Comparison of ENCODE assay signal across 9 cellular contexts in genomic region chr1:46413596-46413985, GRCh38. TPM values are rescaled to one million over a fixed set of nuclear protein-coding genes. Genes with fewer than 3 reads are reported as not detected.
A peak's percentile ranks its signal among the peaks of the same experiment; 100 is the strongest.
DNase-seq lines count a peak whose midpoint lies in the region; ATAC-seq, FAIRE-seq and TF ChIP-seq lines count a peak whose summit lies in the region.
"Had no signal": no experiment of that assay in that cellular context is flagged by ENCODE, and none has a peak within 500 bp of the region (broad histone marks: within the 10 kb centered on the region; RNA-seq: fewer than 3 reads in every experiment).

No MANE protein-coding gene starts in this region.

- H3K27ac Mint-ChIP-seq in GM23338 = no peak overlapping the region

- no peaks in the 10 kb centered on the region for H3F3A ChIP-seq in GM23338 (replicated peaks; ENCODE audit: low read depth)

- DNase-seq in D721Med (ENCODE audit: insufficient read length, low spot score) (no peak), GM23338 (ENCODE audit: low spot score) (peak; percentile 84), T-helper 22 cell (ENCODE audit: low read depth) (peak; percentile 3), fibroblast of mammary gland (ENCODE audit: low read depth) (no peak), KG1 (lab: John Stamatoyannopoulos, UW) (no peak), NCI-H446 treated with DMSO at 0.1 percent for 48 hours (lab: John Stamatoyannopoulos, UW) (no peak), mucosa of gallbladder (ENCODE audit: low spot score) (no peak), gastrocnemius medialis (no peak)

- H3K27me3 Mint-ChIP-seq in GM23338 (ENCODE audit: insufficient read depth, low read depth, poor library complexity) = peaks cover 26% of the 10 kb centered on the region

- H3K4me3 Mint-ChIP-seq in GM23338 = no peak overlapping the region

- in situ Hi-C loops in gastrocnemius medialis (cut with MboI; ENCODE audit: low sequenced_read_pairs in 4 of 4) = loop anchor here in 1 of 4 donors (25.0 kb wide), 1 partner anchor 324 kb away; no protein-coding TSS in a partner anchor

- H3K9me2 ChIP-seq in GM23338 (ENCODE audit: insufficient read depth) = no peaks in the 10 kb centered on the region

- no peaks in the 10 kb centered on the region for H3K4me1 ChIP-seq in GM23338 (ENCODE audit: insufficient read depth)
- H3K4me1 ChIP-seq in gastrocnemius medialis = no peaks in the 10 kb centered on the region

- H3K4me3 ChIP-seq in GM23338 (no peak overlapping the region), fibroblast of mammary gland (ENCODE audit: control insufficient read depth, low read depth, low read length) (no peak overlapping the region), gastrocnemius medialis (no peak overlapping the region)

- intact Hi-C loops in gastrocnemius medialis (cut with DNase I; ENCODE audit: low total_unique reads) = no loop called here

- TF ChIP-seq POLR2A in gastrocnemius medialis (IDR thresholded peaks at IDR 0.05) = no peak

- no peaks in the 10 kb centered on the region for H3K9me3 ChIP-seq in gastrocnemius medialis

- no peaks in the 10 kb centered on the region for H4K20me1 ChIP-seq in GM23338 (replicated peaks; ENCODE audit: insufficient read depth)

- no peak overlapping the region for H3K4me2 ChIP-seq in GM23338

- H3K27me3 ChIP-seq in GM23338 (ENCODE audit: insufficient read depth) (no peaks in the 10 kb centered on the region), gastrocnemius medialis (no peaks in the 10 kb centered on the region)

- TF ChIP-seq CTCF in D721Med (IDR thresholded peaks at IDR 0.05; ENCODE audit: insufficient read depth, missing control alignments) (peak; percentile 8), GM23338 (conservative IDR thresholded peaks at IDR 0.05; ENCODE audit: low read depth in 2 of 2) (peak; percentile 44 to 68), fibroblast of mammary gland (conservative IDR thresholded peaks at IDR 0.05; ENCODE audit: control insufficient read depth, insufficient read depth, low read depth, low read length) (peak; percentile 24), gastrocnemius medialis (IDR thresholded peaks at IDR 0.05 in 4 of 5, conservative IDR thresholded peaks at IDR 0.05 in 1 of 5) (peak in 1 of 5 experiments; percentile 14)

- no peak for FAIRE-seq in D721Med (lab: Jason Lieb, UNC)
- FAIRE-seq: colon had no signal

- no peaks in the 10 kb centered on the region; the same call in 2 of the 3 replicates for H3K9me3 Mint-ChIP-seq in GM23338

- peak; percentile 80 for ATAC-seq in GM23338
- no peak for ATAC-seq in gastrocnemius medialis

- no peaks in the 10 kb centered on the region for H3K36me3 ChIP-seq in GM23338 (ENCODE audit: insufficient read depth)
- no peaks in the 10 kb centered on the region for H3K36me3 ChIP-seq in gastrocnemius medialis

- no peaks in the 10 kb centered on the region for H3K36me3 Mint-ChIP-seq in GM23338 (ENCODE audit: low read depth)

- no peak overlapping the region for H3K27ac ChIP-seq in GM23338 (ENCODE audit: low read depth)
- H3K27ac ChIP-seq in gastrocnemius medialis = no peak overlapping the region

- H3K4me1 Mint-ChIP-seq in GM23338 = no peaks in the 10 kb centered on the region; the same call in 1 of the 3 replicates

- no peaks in the 10 kb centered on the region for H3K79me2 ChIP-seq in GM23338 (replicated peaks; ENCODE audit: insufficient read depth)

- H2AFZ ChIP-seq in GM23338 = no peak overlapping the region

TF ChIP-seq in GM23338, 12 proteins besides CTCF, POLR2A, EP300 and RAD21:
- TF ChIP-seq ZNF331 (CRISPR knock-in tag; IDR thresholded peaks at IDR 0.05; ENCODE audit: low read depth) = no peak

RNA-seq across cellular contexts. Expression of gene FAAH, which starts 19.5 kb away (rescaled TPM):
- total RNA-seq in GM23338 (2014; rRNA removed; shearing (Covaris generic)) = 17.9 and 24.0 TPM in 2 replicates
- 10.7 and 12.3 TPM in 2 replicates for polyA plus RNA-seq in GM23338 (2016; fragmentation: Nextera tagmentation; extraction: Ambion mirVana)
- 48.1 TPM for total RNA-seq in mucosa of gallbladder
- 10 to 100 TPM in 1 of 4 donors, 1 to 10 TPM in 3; 5.2 to 15.6 (median 7.3) TPM for total RNA-seq in gastrocnemius medialis

Comparison
In these comparisons a context has a peak if more than half of its experiments do, and no peak if none do; other contexts are left out.
1. DNase-seq: peak in GM23338 (single experiment) and T-helper 22 cell (single experiment); none in D721Med (single experiment), fibroblast of mammary gland (single experiment), KG1 (single experiment), NCI-H446 treated with DMSO at 0.1 percent for 48 hours (single experiment), mucosa of gallbladder (single experiment) and gastrocnemius medialis (0 of 2).